Comparison of ENCODE assay signal across 17 cellular contexts in the genomic region with DNA sequence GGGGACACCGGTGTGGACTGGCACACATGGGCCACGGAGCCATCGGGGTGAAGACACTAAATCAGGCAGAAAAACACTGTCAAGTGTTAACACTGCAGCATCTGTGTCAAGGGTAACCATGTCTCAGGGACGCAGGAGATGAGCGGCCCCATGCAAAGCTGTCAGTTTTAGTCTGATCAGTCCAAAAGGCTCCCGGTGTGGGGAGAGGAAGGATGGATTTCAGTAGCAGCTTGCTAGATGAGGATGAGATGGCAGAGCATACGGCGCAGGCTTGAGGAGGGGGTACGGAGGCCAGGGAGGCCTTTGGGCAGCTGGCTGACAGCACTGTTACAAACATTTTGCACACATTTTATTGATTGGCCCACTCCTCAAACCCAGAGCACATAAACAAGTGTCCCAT.
"Had no signal": no experiment of that assay in that cellular context is flagged by ENCODE, and none has a peak within 500 bp of the region (broad histone marks: within the 10 kb centered on the region; RNA-seq: fewer than 3 reads in every experiment).

No MANE protein-coding gene starts in this region.

- FAIRE-seq: astrocyte, endometrium, frontal cortex, urothelium cell line had no signal

- H3K4me3 Mint-ChIP-seq: activated CD4-positive, alpha-beta T cell treated with anti-CD3 and anti-CD28 coated beads for 36 hours; activated naive CD4-positive, alpha-beta T cell treated with anti-CD3 and anti-CD28 coated beads, Interleukin-2, amount 50 U/mL, for 24 hours; naive thymus-derived CD4-positive, alpha-beta T cell; WTC11 had no signal

- H3K27me3 ChIP-seq: colonic mucosa, sigmoid colon, tibial artery had no signal

- DNase-seq: activated CD4-positive, alpha-beta T cell treated with anti-CD3 and anti-CD28 coated beads for 36 hours; activated CD4-positive, alpha-beta T cell treated with anti-CD3 and anti-CD28 coated beads, Interleukin-2, amount 50 U/mL, for 48 hours; activated gamma-delta T cell; colonic mucosa; naive thymus-derived CD4-positive, alpha-beta T cell; sigmoid colon; stimulated activated CD8-positive, alpha-beta memory T cell treated with anti-CD3 and anti-CD28 coated beads, Interleukin-4, amount 100 ng/mL, for 48 hours; stimulated activated naive CD4-positive, alpha-beta T cell; T-helper 2 cell; tibial artery had no signal

- H3K27ac ChIP-seq: colonic mucosa, parathyroid adenoma, sigmoid colon, tibial artery had no signal

- H3K4me1 Mint-ChIP-seq: activated naive CD4-positive, alpha-beta T cell treated with anti-CD3 and anti-CD28 coated beads, Interleukin-2, amount 50 U/mL, for 24 hours; naive thymus-derived CD4-positive, alpha-beta T cell had no signal

- H3K9me3 ChIP-seq: colonic mucosa, sigmoid colon, tibial artery had no signal

- H3K36me3 ChIP-seq: colonic mucosa, tibial artery had no signal

- H3K9me3 Mint-ChIP-seq: activated naive CD4-positive, alpha-beta T cell treated with anti-CD3 and anti-CD28 coated beads, Interleukin-2, amount 50 U/mL, for 24 hours; naive thymus-derived CD4-positive, alpha-beta T cell; WTC11 had no signal

- H3K27ac Mint-ChIP-seq: activated CD4-positive, alpha-beta T cell treated with anti-CD3 and anti-CD28 coated beads for 36 hours; activated naive CD4-positive, alpha-beta T cell treated with anti-CD3 and anti-CD28 coated beads, Interleukin-2, amount 50 U/mL, for 24 hours; naive thymus-derived CD4-positive, alpha-beta T cell; WTC11 had no signal

- H2AFZ ChIP-seq: parathyroid adenoma had no signal

- H3K9ac ChIP-seq: parathyroid adenoma had no signal

- H3K4me3 ChIP-seq: colonic mucosa, sigmoid colon, tibial artery had no signal

- H3K27me3 Mint-ChIP-seq: activated CD4-positive, alpha-beta T cell treated with anti-CD3 and anti-CD28 coated beads for 36 hours; activated naive CD4-positive, alpha-beta T cell treated with anti-CD3 and anti-CD28 coated beads, Interleukin-2, amount 50 U/mL, for 24 hours had no signal

- ATAC-seq: activated CD4-positive, alpha-beta T cell treated with anti-CD3 and anti-CD28 coated beads for 36 hours; naive thymus-derived CD4-positive, alpha-beta T cell; WTC11 had no signal

- H3K4me1 ChIP-seq: colonic mucosa, parathyroid adenoma had no signal

- H3K36me3 Mint-ChIP-seq: activated naive CD4-positive, alpha-beta T cell treated with anti-CD3 and anti-CD28 coated beads, Interleukin-2, amount 50 U/mL, for 24 hours; naive thymus-derived CD4-positive, alpha-beta T cell; WTC11 had no signal
